Comparison of ENCODE assay signal across 11 cellular contexts in genomic region chr12:12439636-12440035, GRCh38.
DNase-seq lines count a peak whose midpoint lies in the region; ATAC-seq and TF ChIP-seq lines count a peak whose summit lies in the region.
"Had no signal": no experiment of that assay in that cellular context is flagged by ENCODE, and none has a peak within 500 bp of the region (broad histone marks: within the 10 kb centered on the region; RNA-seq: fewer than 3 reads in every experiment).

No MANE protein-coding gene starts in this region.

- H3K9me3 Mint-ChIP-seq in Calu3 (ENCODE audit: low read depth, unreplicated experiment), result no peaks in the 10 kb centered on the region

- BruUV-seq in Calu3 (replicated peaks; lab: Mats Ljungman, UMichigan), result no TSS peak

- H3K36me3 ChIP-seq in mucosa of descending colon (ENCODE audit: low read depth), result no peaks in the 10 kb centered on the region
- H3K36me3 ChIP-seq: vagina had no signal

- peaks cover 6% of the 10 kb centered on the region for H3K4me1 ChIP-seq in mucosa of descending colon (ENCODE audit: low read depth)

- H3K27me3 Mint-ChIP-seq in Calu3 (ENCODE audit: unreplicated experiment) (no peaks in the 10 kb centered on the region), T-helper 17 cell (no peaks in the 10 kb centered on the region)
- H3K27me3 Mint-ChIP-seq: naive B cell had no signal

- H3K4me3 ChIP-seq in mucosa of descending colon, result no peak overlapping the region
- H3K4me3 ChIP-seq: vagina had no signal

- ATAC-seq in T-helper 17 cell, result peak; percentile 20
- ATAC-seq in mucosa of descending colon, result peak; percentile 39
- ATAC-seq in HG02938 (IDR thresholded peaks at IDR 0.05; ENCODE audit: unreplicated experiment), result no peak
- no peak for ATAC-seq in HG03432 (IDR thresholded peaks at IDR 0.05; ENCODE audit: unreplicated experiment)

- H3K9me3 ChIP-seq in T-helper 17 cell (ENCODE audit: control insufficient read depth, low read length, poor library complexity, severe bottlenecking), result no peaks in the 10 kb centered on the region
- H3K9me3 ChIP-seq in mucosa of descending colon, result no peaks in the 10 kb centered on the region
- H3K9me3 ChIP-seq: vagina had no signal

- intact Hi-C loops in Calu3 (cut with micrococcal nuclease; ENCODE audit: unreplicated experiment), result no loop called here
- intact Hi-C loops in mucosa of descending colon (cut with DNase I, micrococcal nuclease), result no loop called here

- TF ChIP-seq CTCF in Calu3 (IDR thresholded peaks at IDR 0.05; ENCODE audit: unreplicated experiment) (no peak), mucosa of descending colon (IDR thresholded peaks at IDR 0.05) (no peak)

- H3K4me1 Mint-ChIP-seq in Calu3 (ENCODE audit: low read depth, unreplicated experiment) (peaks cover 28% of the 10 kb centered on the region), T-helper 17 cell (peaks cover 56% of the 10 kb centered on the region)

- no peak overlapping the region for H3K4me3 Mint-ChIP-seq in Calu3 (ENCODE audit: low read depth, unreplicated experiment)
- peak overlapping the region; percentile 77 for H3K4me3 Mint-ChIP-seq in T-helper 17 cell
- H3K4me3 Mint-ChIP-seq: naive B cell had no signal

- H3K36me3 Mint-ChIP-seq in Calu3 (ENCODE audit: insufficient read depth, unreplicated experiment), result no peaks in the 10 kb centered on the region
- H3K36me3 Mint-ChIP-seq in T-helper 17 cell (ENCODE audit: low read depth), result peaks cover 2% of the 10 kb centered on the region

- peak; percentile 63 for DNase-seq in Calu3
- peak in 1 of 3 donors; percentile 32 for DNase-seq in T-helper 17 cell
- DNase-seq in activated naive CD4-positive, alpha-beta T cell treated with anti-CD3 and anti-CD28 coated beads, Interleukin-2, amount 50 U/mL, for 16 hours, result peak; percentile 26
- DNase-seq in mucosa of descending colon, result peak in 1 of 3 donors; percentile 46
- no peak for DNase-seq in nucleus accumbens (lab: John Stamatoyannopoulos, UW)
- DNase-seq in midbrain (lab: John Stamatoyannopoulos, UW), result no peak
- DNase-seq: DMS 273 treated with DMSO at 0.1 percent for 48 hours, naive B cell had no signal

- H3K27ac Mint-ChIP-seq in Calu3 (ENCODE audit: unreplicated experiment) (peak overlapping the region; percentile 60), T-helper 17 cell (peak overlapping the region; percentile 98)

- CTCF ChIA-PET in Calu3 (lab: Charles Lee), result no interaction called here

Comparison
In these comparisons a context has a peak if more than half of its experiments do, and no peak if none do; other contexts are left out.
1. DNase-seq: peak in Calu3 (single experiment) and activated naive CD4-positive, alpha-beta T cell treated with anti-CD3 and anti-CD28 coated beads, Interleukin-2, amount 50 U/mL, for 16 hours (single experiment); none in nucleus accumbens (0 of 56) and midbrain (single experiment).
2. ATAC-seq: peak in T-helper 17 cell (single experiment) and mucosa of descending colon (single experiment); none in HG02938 (single experiment) and HG03432 (single experiment).